ENCODE assay signal across 1 cellular context in genomic region chr14:42428996-42429395, GRCh38.
TF ChIP-seq lines count a peak whose summit lies in the region.

No MANE protein-coding gene starts in this region.

TF ChIP-seq in GM12878, 131 proteins besides CTCF, POLR2A, EP300 and RAD21 (continued from another document and continues in another):
- no peak for TF ChIP-seq ZNF592 (IDR thresholded peaks at IDR 0.05)
- TF ChIP-seq ZBED1 (IDR thresholded peaks at IDR 0.05; ENCODE audit: borderline replicate concordance): no peak
- TF ChIP-seq MTA3 (IDR thresholded peaks at IDR 0.05; ENCODE audit: borderline replicate concordance, low read length): no peak
- no peak for TF ChIP-seq NRF1 (conservative IDR thresholded peaks at IDR 0.05; ENCODE audit: low read depth, low read length)
- no peak for TF ChIP-seq ZZZ3 (IDR thresholded peaks at IDR 0.05; ENCODE audit: control insufficient read depth, insufficient read length, low read depth)
- no peak for TF ChIP-seq CREM (IDR thresholded peaks at IDR 0.05; ENCODE audit: low read depth)
- peak; percentile 92 for TF ChIP-seq NR2F1 (conservative IDR thresholded peaks at IDR 0.05)
- TF ChIP-seq EZH2 (IDR thresholded peaks at IDR 0.05; ENCODE audit: borderline replicate concordance, control insufficient read depth, low read depth, low read length): no peak
- peak; percentile 90 for TF ChIP-seq MEF2A (IDR thresholded peaks at IDR 0.05; ENCODE audit: insufficient read depth, low read depth, low read length)
- TF ChIP-seq BCLAF1 (IDR thresholded peaks at IDR 0.05): no peak
- peak; percentile 51; the same call in 1 of the 2 replicates for TF ChIP-seq NFIC (IDR thresholded peaks at IDR 0.05; ENCODE audit: low read depth, low read length)
- TF ChIP-seq DPF2 (IDR thresholded peaks at IDR 0.05): peak; percentile 52; the same call in 1 of the 2 replicates
- TF ChIP-seq FOS (IDR thresholded peaks at IDR 0.05; ENCODE audit: borderline replicate concordance, extremely low read depth, insufficient read length): no peak
- no peak for TF ChIP-seq MAX (IDR thresholded peaks at IDR 0.05; ENCODE audit: low read depth, low read length)
- no peak for TF ChIP-seq CUX1 (IDR thresholded peaks at IDR 0.05; ENCODE audit: insufficient replicate concordance, low read depth, low read length)
- TF ChIP-seq RAD51 (IDR thresholded peaks at IDR 0.05): no peak
- TF ChIP-seq IKZF1 (conservative IDR thresholded peaks at IDR 0.05): 0 out of 2 replicates have a peak, but pooled peaks have one; percentile 42
- TF ChIP-seq SRF (IDR thresholded peaks at IDR 0.05; ENCODE audit: low read depth in 2 of 2, low read length in 2 of 2): no peak
- no peak for TF ChIP-seq ELK1 (IDR thresholded peaks at IDR 0.05; ENCODE audit: low read depth, low read length)
- no peak for TF ChIP-seq NFYA (IDR thresholded peaks at IDR 0.05; ENCODE audit: borderline replicate concordance, low read depth, low read length)
- TF ChIP-seq IRF5 (IDR thresholded peaks at IDR 0.05; ENCODE audit: borderline replicate concordance): no peak
- no peak for TF ChIP-seq MYC (IDR thresholded peaks at IDR 0.05; ENCODE audit: insufficient read depth, insufficient read length, insufficient replicate concordance, low read length, severe bottlenecking)
- TF ChIP-seq GATAD2B (conservative IDR thresholded peaks at IDR 0.05; ENCODE audit: low read depth): no peak; the same call in 1 of the 2 replicates
- TF ChIP-seq GABPA (IDR thresholded peaks at IDR 0.05; ENCODE audit: low read depth): no peak
- TF ChIP-seq IRF4 (IDR thresholded peaks at IDR 0.05; ENCODE audit: low read depth, low read length): no peak
- TF ChIP-seq IRF3 (IDR thresholded peaks at IDR 0.05): no peak
- TF ChIP-seq RELA (IDR thresholded peaks at IDR 0.05; ENCODE audit: borderline replicate concordance, partially characterized antibody): peak; percentile 79
- no peak for TF ChIP-seq ETV6 (conservative IDR thresholded peaks at IDR 0.05 in 1 of 2, IDR thresholded peaks at IDR 0.05 in 1 of 2; ENCODE audit: borderline replicate concordance in 1 of 2, low read depth in 1 of 2)
- TF ChIP-seq TAF1 (IDR thresholded peaks at IDR 0.05; ENCODE audit: borderline replicate concordance, low read depth, low read length): no peak
- TF ChIP-seq CEBPZ (IDR thresholded peaks at IDR 0.05; ENCODE audit: low read depth, low read length): no peak
- peak; percentile 80 for TF ChIP-seq RUNX3 (IDR thresholded peaks at IDR 0.05; ENCODE audit: low read length)
- no peak for TF ChIP-seq HCFC1 (IDR thresholded peaks at IDR 0.05; ENCODE audit: low read length)
- TF ChIP-seq ASH2L (IDR thresholded peaks at IDR 0.05; ENCODE audit: borderline replicate concordance, low read depth): no peak
- TF ChIP-seq NBN (IDR thresholded peaks at IDR 0.05): 0 out of 2 replicates have a peak, but pooled peaks have one; percentile 28
- no peak for TF ChIP-seq SIX5 (IDR thresholded peaks at IDR 0.05; ENCODE audit: low read depth, low read length, severe bottlenecking)
- TF ChIP-seq ATF2 (IDR thresholded peaks at IDR 0.05; ENCODE audit: low read length): peak; percentile 67
- TF ChIP-seq YBX1 (IDR thresholded peaks at IDR 0.05): no peak
- TF ChIP-seq PML (IDR thresholded peaks at IDR 0.05; ENCODE audit: low read length): no peak
